ENCODE assay signal across 16 cellular contexts in genomic region chr5:90803891-90804290, GRCh38.
"Had no signal": no experiment of that assay in that cellular context is flagged by ENCODE, and none has a peak within 500 bp of the region (broad histone marks: within the 10 kb centered on the region; RNA-seq: fewer than 3 reads in every experiment).

No MANE protein-coding gene starts in this region.

- DNase-seq: activated CD4-positive, alpha-beta memory T cell treated with anti-CD3 and anti-CD28 coated beads, Interleukin-2, amount 10 ng/mL, durations not matched to agents 7 days and 5 days; activated CD4-positive, alpha-beta T cell treated with anti-CD3 and anti-CD28 coated beads for 4 hours; activated naive CD4-positive, alpha-beta T cell treated with anti-CD3 and anti-CD28 coated beads, Interleukin-2, amount 50 U/mL, for 16 hours; activated T-cell treated with anti-CD3 and anti-CD28 coated beads, Interleukin-2, amount 50 U/mL, for 24 hours; adrenal gland; caudate nucleus; hypothalamus; left ventricle myocardium superior; mesenchymal stem cell; occipital lobe; small intestine; stimulated activated CD4-positive, alpha-beta T cell treated with anti-CD3 and anti-CD28 coated beads, Interleukin-4, amount 100 ng/mL, for 4 hours; stimulated activated CD8-positive, alpha-beta memory T cell treated with anti-CD3 and anti-CD28 coated beads, Interleukin-4, amount 100 ng/mL, for 48 hours; testis; upper lobe of right lung had no signal

- H3K4me1 ChIP-seq: adrenal gland, right atrium auricular region, testis, upper lobe of right lung had no signal

- H3K4me3 ChIP-seq: adrenal gland, right atrium auricular region, testis, upper lobe of right lung had no signal

- H3K27me3 ChIP-seq: adrenal gland, right atrium auricular region, testis, upper lobe of right lung had no signal

- H3K9me3 ChIP-seq: adrenal gland, testis, upper lobe of right lung had no signal

- H3K27ac ChIP-seq: adrenal gland, right atrium auricular region, testis, upper lobe of right lung had no signal

- ATAC-seq: left ventricle myocardium superior, upper lobe of right lung had no signal

- H3K36me3 ChIP-seq: adrenal gland, right atrium auricular region, upper lobe of right lung had no signal
